In genomic region chr14:103552011-103552797, GRCh38 we compare ENCODE assay signal across 10 cellular contexts. TPM values are rescaled to one million over a fixed set of nuclear protein-coding genes. Genes with fewer than 3 reads are reported as not detected.
DNase-seq lines count a peak whose midpoint lies in the region; ATAC-seq and TF ChIP-seq lines count a peak whose summit lies in the region.
"Had no signal": no experiment of that assay in that cellular context is flagged by ENCODE, and none has a peak within 500 bp of the region (broad histone marks: within the 10 kb centered on the region; RNA-seq: fewer than 3 reads in every experiment).

No MANE protein-coding gene starts in this region.

- H3K4me3 ChIP-seq in subcutaneous abdominal adipose tissue (ENCODE audit: low read depth in 1 of 5, low read length in 5 of 5) = peak overlapping the region; percentile 2 to 38 (median 17)

- H3K27ac Mint-ChIP-seq in HFFc6 = peak overlapping the region; percentile 80

- no peaks in the 10 kb centered on the region for H3K9me3 ChIP-seq in subcutaneous abdominal adipose tissue (ENCODE audit: control insufficient read depth in 5 of 5, low read length in 5 of 5)

- no peaks in the 10 kb centered on the region for H3K9me3 Mint-ChIP-seq in HFFc6

- H3K27me3 Mint-ChIP-seq in HFFc6 (ENCODE audit: insufficient read depth) = peaks cover 2% of the 10 kb centered on the region; the same call in 1 of the 2 replicates

- peak overlapping the region; percentile 82 for H3K27ac ChIP-seq in subcutaneous abdominal adipose tissue (ENCODE audit: low read depth, low read length)
- H3K27ac ChIP-seq: parathyroid adenoma had no signal

- peak; percentile 67 for DNase-seq in HFFc6
- DNase-seq in T47D (ENCODE audit: low read depth in 1 of 2, low spot score in 1 of 2) = peak; percentile 58 to 78
- DNase-seq in iris pigment epithelial cell (ENCODE audit: low read depth) = peak; percentile 37
- DNase-seq in OCI-M2 (lab: John Stamatoyannopoulos, UW; ENCODE audit: unreplicated experiment) = no peak
- DNase-seq in DMS153 (lab: John Stamatoyannopoulos, UW) = no peak
- DNase-seq in stimulated activated CD4-positive, alpha-beta T cell treated with anti-CD3 and anti-CD28 coated beads, Interleukin-2, amount 100 ng/mL, for 48 hours = no peak
- DNase-seq: GF-D8 had no signal

- in situ Hi-C loops in T47D (cut with HindIII; ENCODE audit: low pct_unique_long_range_greater_than_20kb, low sequenced_read_pairs) = no loop called here

- H3K36me3 Mint-ChIP-seq in HFFc6 (ENCODE audit: low read depth) = no peaks in the 10 kb centered on the region

- H3K4me1 ChIP-seq in subcutaneous abdominal adipose tissue (ENCODE audit: control insufficient read depth in 5 of 5, insufficient read depth in 5 of 5, low read length in 5 of 5) = peaks cover 10 to 48% (median 42%) of the 10 kb centered on the region in 5 donors

- TF ChIP-seq CTCF in HFFc6 (IDR thresholded peaks at IDR 0.05) = no peak

- H3K9ac ChIP-seq in subcutaneous abdominal adipose tissue (ENCODE audit: low read length in 5 of 5) = peak overlapping the region; percentile 12 to 59 (median 47)
- H3K9ac ChIP-seq: parathyroid adenoma had no signal

- no peaks in the 10 kb centered on the region for H3K27me3 ChIP-seq in subcutaneous abdominal adipose tissue (ENCODE audit: control insufficient read depth in 5 of 5, insufficient read depth in 4 of 5, low read length in 5 of 5)

- peak overlapping the region; percentile 34; the same call in 1 of the 2 replicates for H3K4me3 Mint-ChIP-seq in HFFc6

- H3K36me3 ChIP-seq in subcutaneous abdominal adipose tissue (ENCODE audit: control insufficient read depth in 5 of 5, insufficient read depth in 5 of 5, low read length in 5 of 5) = peaks cover 0 to 2% (median 0%) of the 10 kb centered on the region in 5 donors

- peaks cover 16% of the 10 kb centered on the region for H3K4me1 Mint-ChIP-seq in HFFc6 (ENCODE audit: low read depth)

- no peak for ATAC-seq in HG02852 (IDR thresholded peaks at IDR 0.05; ENCODE audit: unreplicated experiment)

RNA-seq across cellular contexts. Expression of gene BAG5, which starts 10.3 kb away (rescaled TPM):
- 10 to 100 TPM; 22.6 to 25.8 (median 23.6) TPM for total RNA-seq in HFFc6 (2021; fragmentation: NEBNext Ultra II Directional; extraction: Animal tissue kit (Norgen Biotek cat#: 25700))

RNA-seq across cellular contexts. Expression of gene COA8, which starts 10.6 kb away (rescaled TPM):
- total RNA-seq in HFFc6 (2021; fragmentation: NEBNext Ultra II Directional; extraction: Animal tissue kit (Norgen Biotek cat#: 25700)) = 10 to 100 TPM; 38.7 to 54.8 (median 46.9) TPM

RNA-seq across cellular contexts. Expression of gene TRMT61A, which starts 23.2 kb away (rescaled TPM):
- 10 to 100 TPM; 12.0 to 14.9 (median 13.4) TPM for total RNA-seq in HFFc6 (2021; fragmentation: NEBNext Ultra II Directional; extraction: Animal tissue kit (Norgen Biotek cat#: 25700))

RNA-seq across cellular contexts. Expression of gene CKB, which starts 29.6 kb away (rescaled TPM):
- 10 to 100 TPM; 16.6 to 31.3 (median 19.4) TPM for total RNA-seq in HFFc6 (2021; fragmentation: NEBNext Ultra II Directional; extraction: Animal tissue kit (Norgen Biotek cat#: 25700))

Comparison
In these comparisons a context has a peak if more than half of its experiments do, and no peak if none do; other contexts are left out.
1. DNase-seq: peak in HFFc6 (single experiment), T47D (2 of 2) and iris pigment epithelial cell (single experiment); none in OCI-M2 (single experiment), DMS153 (single experiment) and stimulated activated CD4-positive, alpha-beta T cell treated with anti-CD3 and anti-CD28 coated beads, Interleukin-2, amount 100 ng/mL, for 48 hours (0 of 2).